Comparison of ENCODE assay signal across 9 cellular contexts in genomic region chr9:110744753-110745522, GRCh38.
DNase-seq lines count a peak whose midpoint lies in the region; ATAC-seq, FAIRE-seq and TF ChIP-seq lines count a peak whose summit lies in the region.
"Had no signal": no experiment of that assay in that cellular context is flagged by ENCODE, and none has a peak within 500 bp of the region (broad histone marks: within the 10 kb centered on the region; RNA-seq: fewer than 3 reads in every experiment).

No MANE protein-coding gene starts in this region.

- H3K27ac ChIP-seq in cardiac muscle cell = no peak overlapping the region
- peak overlapping the region; percentile 50 to 74 (median 70) for H3K27ac ChIP-seq in sigmoid colon

- DNase-seq in Daoy (ENCODE audit: low read depth) = peak; percentile 96
- DNase-seq in SW 1271 (lab: John Stamatoyannopoulos, UW) = peak; percentile 88 to 98
- DNase-seq in cardiac muscle cell (ENCODE audit: low read depth in 1 of 2, low spot score in 1 of 2) = peak; percentile 19 to 96
- peak; percentile 83 for DNase-seq in sigmoid colon
- no peak for DNase-seq in activated effector memory CD4-positive, alpha-beta T cell treated with Interleukin-2 at 50 U/mL for 16 hours
- DNase-seq in NOMO-1 treated with DMSO at 0.1 percent for 48 hours (lab: John Stamatoyannopoulos, UW; ENCODE audit: unreplicated experiment) = no peak
- no peak for DNase-seq in GM12892 (ENCODE audit: insufficient read length)
- DNase-seq: stimulated activated CD4-positive, alpha-beta T cell treated with anti-CD3 and anti-CD28 coated beads, Interleukin-1b, Interleukin-23, amount 100 ng/mL, for 48 hours had no signal

- WGBS in sigmoid colon, 2 donors = 51 to 62% methylated on average over 4 of the region's 4 CpGs

- intact Hi-C loops in sigmoid colon (cut with DNase I) = loop anchor here (10.0 kb wide), 1 partner anchor 290 kb away; the partner anchor contains the start of gene LPAR1

- no peak for ATAC-seq in HG03095 (IDR thresholded peaks at IDR 0.05; ENCODE audit: unreplicated experiment)

- H3K27me3 ChIP-seq in cardiac muscle cell = no peaks in the 10 kb centered on the region
- H3K27me3 ChIP-seq in sigmoid colon = no peaks in the 10 kb centered on the region

- no peak for TF ChIP-seq EP300 in sigmoid colon (IDR thresholded peaks at IDR 0.05)

- no peaks in the 10 kb centered on the region for H3K36me3 ChIP-seq in cardiac muscle cell
- no peaks in the 10 kb centered on the region for H3K36me3 ChIP-seq in sigmoid colon

- H3K9me3 ChIP-seq in cardiac muscle cell (ENCODE audit: low read depth) = no peaks in the 10 kb centered on the region
- no peaks in the 10 kb centered on the region for H3K9me3 ChIP-seq in sigmoid colon

- no peak for TF ChIP-seq CTCF in cardiac muscle cell (IDR thresholded peaks at IDR 0.05; ENCODE audit: low read depth, low read length)
- TF ChIP-seq CTCF in sigmoid colon (IDR thresholded peaks at IDR 0.05) = no peak

- TF ChIP-seq POLR2A in sigmoid colon (IDR thresholded peaks at IDR 0.05) (no peak), GM12892 (IDR thresholded peaks at IDR 0.05; ENCODE audit: low read depth, low read length) (no peak)

- H3K4me1 ChIP-seq in cardiac muscle cell (ENCODE audit: low read depth) = peaks cover 5% of the 10 kb centered on the region
- peaks cover 0 to 41% (median 31%) of the 10 kb centered on the region in 4 donors for H3K4me1 ChIP-seq in sigmoid colon

- no peak overlapping the region for H3K4me3 ChIP-seq in cardiac muscle cell
- no peak overlapping the region for H3K4me3 ChIP-seq in sigmoid colon

- no peak for FAIRE-seq in GM12892 (lab: Jason Lieb, UNC)

Comparison
In these comparisons a context has a peak if more than half of its experiments do, and no peak if none do; other contexts are left out.
1. DNase-seq: peak in Daoy (single experiment), SW 1271 (2 of 2), cardiac muscle cell (2 of 2) and sigmoid colon (single experiment); none in activated effector memory CD4-positive, alpha-beta T cell treated with Interleukin-2 at 50 U/mL for 16 hours (single experiment), NOMO-1 treated with DMSO at 0.1 percent for 48 hours (single experiment) and GM12892 (single experiment).